In genomic region chr20:62069741-62070216, GRCh38 we compare ENCODE assay signal across 16 cellular contexts. TPM values are rescaled to one million over a fixed set of nuclear protein-coding genes. Genes with fewer than 3 reads are reported as not detected.
DNase-seq lines count a peak whose midpoint lies in the region; ATAC-seq, FAIRE-seq and TF ChIP-seq lines count a peak whose summit lies in the region.
"Had no signal": no experiment of that assay in that cellular context is flagged by ENCODE, and none has a peak within 500 bp of the region (broad histone marks: within the 10 kb centered on the region; RNA-seq: fewer than 3 reads in every experiment).

No MANE protein-coding gene starts in this region.

- H3K4me1 ChIP-seq in HepG2 (ENCODE audit: insufficient read depth, low read length) (peaks cover 31% of the 10 kb centered on the region), right lobe of liver (peaks cover 0 to 11% (median 0%) of the 10 kb centered on the region in 4 donors), mucosa of descending colon (ENCODE audit: low read depth) (peaks cover 34% of the 10 kb centered on the region), testis (peaks cover 15% of the 10 kb centered on the region)

- no TSS peak for BruUV-seq in HepG2 (replicated peaks; lab: Mats Ljungman, UMichigan)

- H3K27ac ChIP-seq in HepG2 (ENCODE audit: extremely low read length, insufficient read depth, low read length): no peak overlapping the region
- H3K27ac ChIP-seq in right lobe of liver: no peak overlapping the region
- no peak overlapping the region for H3K27ac ChIP-seq in brain microvascular endothelial cell
- no peak overlapping the region for H3K27ac ChIP-seq in testis

- TF ChIP-seq RAD21 in HepG2 (CRISPR knock-in tag; IDR thresholded peaks at IDR 0.05): no peak

- H2AFZ ChIP-seq in HepG2 (ENCODE audit: low read length): no peak overlapping the region

- no peak overlapping the region for H3K4me3 Mint-ChIP-seq in progenitor cell of endocrine pancreas (ENCODE audit: low read depth)
- H3K4me3 Mint-ChIP-seq: natural killer cell treated with Interleukin-12 subunit alpha and Interleukin-12 subunit beta and Interleukin-15 and Interleukin-18, amount 100 ng/mL, for 72 hours; stimulated activated naive CD8-positive, alpha-beta T cell treated with anti-CD3 and anti-CD28 coated beads, Interleukin-15, Interleukin-2, amounts not matched to agents 100 ng/mL and 50 ng/mL, for 24 hours; T-helper 17 cell had no signal

- no peak overlapping the region for H3K9ac ChIP-seq in HepG2 (ENCODE audit: insufficient read depth, low read depth, low read length)

- FAIRE-seq in HepG2 (lab: Jason Lieb, UNC): no peak
- FAIRE-seq in GM19239 (lab: Jason Lieb, UNC): no peak
- FAIRE-seq: endometrium had no signal

- in situ Hi-C loops in HepG2 (cut with HindIII; ENCODE audit: extremely low pct_ligation_motif_present, low pct_unique_long_range_greater_than_20kb): loop anchor here (5.0 kb wide), 1 partner anchor 53 kb away; the partner anchor contains the start of gene LSM14B
- in situ Hi-C loops in brain microvascular endothelial cell (cut with HindIII; ENCODE audit: low pct_ligation_motif_present, low sequenced_read_pairs): no loop called here

- peaks cover 17% of the 10 kb centered on the region for H3K9me3 ChIP-seq in HepG2 (ENCODE audit: low read length)
- no peaks in the 10 kb centered on the region for H3K9me3 ChIP-seq in right lobe of liver
- peaks cover 7% of the 10 kb centered on the region for H3K9me3 ChIP-seq in mucosa of descending colon
- H3K9me3 ChIP-seq in testis: no peaks in the 10 kb centered on the region

- peaks cover 15% of the 10 kb centered on the region for H3K4me1 Mint-ChIP-seq in progenitor cell of endocrine pancreas (ENCODE audit: low read depth)

- H4K20me1 ChIP-seq in HepG2 (ENCODE audit: insufficient read depth, low read length): no peaks in the 10 kb centered on the region

- no peak overlapping the region for H3K4me2 ChIP-seq in HepG2 (ENCODE audit: low read depth, low read length)

- no peaks in the 10 kb centered on the region; a peak in 1 of 5 replicates for H3K27me3 ChIP-seq in HepG2 (ENCODE audit: control insufficient read depth in 1 of 2, insufficient read depth in 2 of 2, low read length in 2 of 2)
- no peaks in the 10 kb centered on the region for H3K27me3 ChIP-seq in right lobe of liver
- H3K27me3 ChIP-seq in brain microvascular endothelial cell (replicated peaks): no peaks in the 10 kb centered on the region
- no peaks in the 10 kb centered on the region for H3K27me3 ChIP-seq in testis

- no peaks in the 10 kb centered on the region for H3K79me2 ChIP-seq in HepG2 (ENCODE audit: insufficient read depth, low read length)

- DNase-seq in HepG2 (ENCODE audit: low spot score) (no peak), right lobe of liver (no peak), brain microvascular endothelial cell (peak; percentile 31), mucosa of descending colon (peak in 2 of 3 donors; percentile 60 to 80), GM19239 (ENCODE audit: insufficient read length, low spot score) (no peak), progenitor cell of endocrine pancreas (ENCODE audit: low spot score, unreplicated experiment) (no peak), testis (no peak), SHP77 treated with DMSO at 0.1 percent for 48 hours (lab: John Stamatoyannopoulos, UW) (no peak)
- DNase-seq: 8988T; DMS 273 treated with DMSO at 0.1 percent for 48 hours; NCI-H1694; stimulated activated CD4-positive, alpha-beta T cell treated with anti-CD3 and anti-CD28 coated beads, Interleukin-2, amount 100 ng/mL, for 48 hours; T-helper 17 cell had no signal

- no peak for ATAC-seq in HepG2
- no peak for ATAC-seq in right lobe of liver
- ATAC-seq in mucosa of descending colon: peak; percentile 71
- ATAC-seq: natural killer cell treated with Interleukin-12 subunit alpha and Interleukin-12 subunit beta and Interleukin-15 and Interleukin-18, amount 100 ng/mL, for 72 hours; T-helper 17 cell had no signal

- no peak overlapping the region for H3K27ac Mint-ChIP-seq in progenitor cell of endocrine pancreas
- H3K27ac Mint-ChIP-seq: natural killer cell treated with Interleukin-12 subunit alpha and Interleukin-12 subunit beta and Interleukin-15 and Interleukin-18, amount 100 ng/mL, for 72 hours; stimulated activated naive CD8-positive, alpha-beta T cell treated with anti-CD3 and anti-CD28 coated beads, Interleukin-15, Interleukin-2, amounts not matched to agents 100 ng/mL and 50 ng/mL, for 24 hours; T-helper 17 cell had no signal

- H3K27me3 Mint-ChIP-seq in progenitor cell of endocrine pancreas: no peaks in the 10 kb centered on the region

- H3K36me3 ChIP-seq in HepG2 (replicated peaks in 1 of 2; ENCODE audit: control insufficient read depth in 1 of 2, insufficient read depth in 2 of 2, low read length in 2 of 2) (no peaks in the 10 kb centered on the region), right lobe of liver (no peaks in the 10 kb centered on the region), brain microvascular endothelial cell (replicated peaks) (no peaks in the 10 kb centered on the region), mucosa of descending colon (ENCODE audit: low read depth) (no peaks in the 10 kb centered on the region), testis (ENCODE audit: low read depth, missing control alignments) (no peaks in the 10 kb centered on the region)

- peaks cover 11% of the 10 kb centered on the region for H3K9me3 Mint-ChIP-seq in progenitor cell of endocrine pancreas (ENCODE audit: low read depth)

- 74% methylated on average over 11 of the region's 11 CpGs for WGBS in HepG2 (ENCODE audit: low lambda C conversion rate)
- 78% methylated on average over 6 of the region's 11 CpGs for WGBS in right lobe of liver (ENCODE audit: insufficient coverage, low coverage, low lambda C conversion rate, missing lambda C conversion rate)
- WGBS in testis, 2 donors: 79 to 83% methylated on average over 11 of the region's 11 CpGs

- TF ChIP-seq EP300 in HepG2 (IDR thresholded peaks at IDR 0.05; ENCODE audit: low read depth in 2 of 2, low read length in 2 of 2): no peak
- TF ChIP-seq EP300 in HepG2 (CRISPR knock-in tag; IDR thresholded peaks at IDR 0.05; ENCODE audit: borderline replicate concordance): no peak

- H3K36me3 Mint-ChIP-seq in progenitor cell of endocrine pancreas (ENCODE audit: insufficient read depth): no peaks in the 10 kb centered on the region

- no peak overlapping the region for H3K4me3 ChIP-seq in HepG2 (replicated peaks in 1 of 3; ENCODE audit: insufficient read depth in 1 of 3, low read depth in 2 of 3, low read length in 3 of 3)
- H3K4me3 ChIP-seq in right lobe of liver: no peak overlapping the region
- no peak overlapping the region for H3K4me3 ChIP-seq in brain microvascular endothelial cell (ENCODE audit: low read depth, low read length)
- no peak overlapping the region for H3K4me3 ChIP-seq in mucosa of descending colon
- no peak overlapping the region for H3K4me3 ChIP-seq in testis

- intact Hi-C loops in HepG2 (cut with micrococcal nuclease; ENCODE audit: unreplicated experiment): loop anchor here (5.0 kb wide), 1 partner anchor 68 kb away; no protein-coding TSS in a partner anchor
- intact Hi-C loops in right lobe of liver (cut with DNase I): loop anchor here in 1 of 2 donors (5.0 kb wide), 1 partner anchor 68 kb away; no protein-coding TSS in a partner anchor
- intact Hi-C loops in mucosa of descending colon (cut with DNase I, micrococcal nuclease): loop anchor here in 1 of 2 donors (5.0 kb wide), 1 partner anchor 53 kb away; the partner anchor contains the start of gene LSM14B
- intact Hi-C loops in testis (cut with DNase I; ENCODE audit: low total_unique reads): loop anchor here (5.0 kb wide), 2 partner anchors 53 to 73 kb away; partner anchors contain the start of genes LSM14B, PSMA7 and SS18L1

- POLR2A ChIA-PET in HepG2 (lab: Yijun Ruan, JAX): interaction anchor here (4.2 to 6.2 kb wide), 3 partner anchors 20 to 72 kb away, joined by 36 to 260 read pairs (median 43); partner anchors contain the start of genes LSM14B, PSMA7 and SS18L1

- TF ChIP-seq POLR2A in HepG2 (IDR thresholded peaks at IDR 0.05; ENCODE audit: insufficient read depth in 1 of 2, low read depth in 2 of 2, low read length in 2 of 2) (no peak), right lobe of liver (IDR thresholded peaks at IDR 0.05) (no peak), testis (IDR thresholded peaks at IDR 0.05) (no peak)

- CTCF ChIA-PET in HepG2 (lab: Yijun Ruan, JAX; ENCODE audit: low intra/inter-chr PET ratio, low total read pairs): no interaction called here

- no peak for TF ChIP-seq CTCF in HepG2 (CRISPR knock-in tag; IDR thresholded peaks at IDR 0.05)
- TF ChIP-seq CTCF in right lobe of liver (IDR thresholded peaks at IDR 0.05): no peak
- no peak for TF ChIP-seq CTCF in brain microvascular endothelial cell (IDR thresholded peaks at IDR 0.05; ENCODE audit: low read depth, low read length, missing control alignments)
- no peak for TF ChIP-seq CTCF in mucosa of descending colon (IDR thresholded peaks at IDR 0.05)
- TF ChIP-seq CTCF in progenitor cell of endocrine pancreas (IDR thresholded peaks at IDR 0.05; ENCODE audit: unreplicated experiment): no peak
- TF ChIP-seq CTCF in testis (IDR thresholded peaks at IDR 0.05): no peak

RNA-seq across cellular contexts. Expression of gene TAF4, which starts 4.1 kb away (rescaled TPM):
- total RNA-seq in HepG2 (2016; rRNA removed; fragmentation: Illumina TruSeq; extraction: Trizol): 12.0 and 12.2 TPM in 2 replicates
- total RNA-seq in HepG2 (2016; cell fraction: cytosol; rRNA removed; fragmentation: Illumina TruSeq; extraction: Trizol; ENCODE audit: low read depth): 13.2 and 13.9 TPM in 2 replicates
- 10.5 and 10.7 TPM in 2 replicates for total RNA-seq in HepG2 (2016; cell fraction: insoluble cytoplasmic fraction; rRNA removed; fragmentation: Illumina TruSeq; extraction: Trizol)
- 14.0 and 18.0 TPM in 2 replicates for total RNA-seq in HepG2 (2016; cell fraction: membrane; rRNA removed; fragmentation: Illumina TruSeq; extraction: Trizol)
- total RNA-seq in HepG2 (2016; cell fraction: nucleus; rRNA removed; fragmentation: Illumina TruSeq; extraction: Trizol): 14.1 and 16.1 TPM in 2 replicates
- polyA plus RNA-seq in HepG2 (2011; rRNA removed): 5.9 and 6.6 TPM in 2 replicates
- 5.5 and 6.6 TPM in 2 replicates for polyA plus RNA-seq in HepG2 (2011; cell fraction: cytosol; rRNA removed)
- 27.0 and 32.1 TPM in 2 replicates for polyA plus RNA-seq in HepG2 (2011; cell fraction: nucleus; rRNA removed)
- polyA plus RNA-seq in HepG2 (2012): 18.4 and 21.6 TPM in 2 replicates
- polyA plus RNA-seq in HepG2 (2016; cell fraction: cytosol; fragmentation: Illumina TruSeq; extraction: Trizol; ENCODE audit: low read depth): 2.0 and 2.2 TPM in 2 replicates
- 19.2 and 31.8 TPM in 2 replicates for polyA plus RNA-seq in HepG2 (2016; cell fraction: insoluble cytoplasmic fraction; fragmentation: Illumina TruSeq; extraction: Trizol; ENCODE audit: low read depth)
- polyA plus RNA-seq in HepG2 (2016; cell fraction: membrane; fragmentation: Illumina TruSeq; extraction: Trizol; ENCODE audit: low read depth): 8.0 and 10.2 TPM in 2 replicates
- 44.2 and 48.9 TPM in 2 replicates for polyA plus RNA-seq in HepG2 (2016; cell fraction: nucleus; fragmentation: Illumina TruSeq; extraction: Trizol; ENCODE audit: insufficient read depth, low read depth)
- polyA minus RNA-seq in HepG2 (2011; rRNA and poly(A)+ RNA removed; ENCODE audit: low replicate concordance): 9.9 and 36.8 TPM in 2 replicates
- 21.1 and 21.8 TPM in 2 replicates for polyA minus RNA-seq in HepG2 (2011; cell fraction: cytosol; rRNA and poly(A)+ RNA removed)
- 21.1 and 25.4 TPM in 2 replicates for polyA minus RNA-seq in HepG2 (2011; cell fraction: nucleus; rRNA and poly(A)+ RNA removed)
- 10 to 100 TPM in 4 of 6 experiments, 1 to 10 TPM in 2; 9.0 to 13.0 (median 11.3) TPM for total RNA-seq in right lobe of liver
- total RNA-seq in mucosa of descending colon: 10 to 100 TPM; 23.8 to 28.3 (median 27.5) TPM
- total RNA-seq in progenitor cell of endocrine pancreas: 34.7 and 35.9 TPM in 2 replicates
- total RNA-seq in testis: 100 to 1,000 TPM; 107 to 111 TPM
- 30.7 TPM for polyA plus RNA-seq in testis (ENCODE audit: insufficient read depth, low read depth, low replicate concordance)

RNA-seq across cellular contexts. Expression of gene LSM14B, which starts 52.5 kb away (rescaled TPM):
- total RNA-seq in HepG2 (2016; rRNA removed; fragmentation: Illumina TruSeq; extraction: Trizol): 77.7 and 79.2 TPM in 2 replicates
- total RNA-seq in HepG2 (2016; cell fraction: cytosol; rRNA removed; fragmentation: Illumina TruSeq; extraction: Trizol; ENCODE audit: low read depth): 24.5 and 25.5 TPM in 2 replicates
- total RNA-seq in HepG2 (2016; cell fraction: insoluble cytoplasmic fraction; rRNA removed; fragmentation: Illumina TruSeq; extraction: Trizol): 67.6 and 79.5 TPM in 2 replicates
- 64.7 and 64.9 TPM in 2 replicates for total RNA-seq in HepG2 (2016; cell fraction: membrane; rRNA removed; fragmentation: Illumina TruSeq; extraction: Trizol)
- 45.7 and 51.1 TPM in 2 replicates for total RNA-seq in HepG2 (2016; cell fraction: nucleus; rRNA removed; fragmentation: Illumina TruSeq; extraction: Trizol)
- polyA plus RNA-seq in HepG2 (2011; rRNA removed): 43.3 and 50.4 TPM in 2 replicates
- 24.6 and 38.4 TPM in 2 replicates for polyA plus RNA-seq in HepG2 (2011; cell fraction: cytosol; rRNA removed)
- 68.1 and 80.1 TPM in 2 replicates for polyA plus RNA-seq in HepG2 (2011; cell fraction: nucleus; rRNA removed)
- 35.5 and 43.9 TPM in 2 replicates for polyA plus RNA-seq in HepG2 (2012)
- 15.6 and 19.3 TPM in 2 replicates for polyA plus RNA-seq in HepG2 (2016; cell fraction: cytosol; fragmentation: Illumina TruSeq; extraction: Trizol; ENCODE audit: low read depth)
- 70.8 and 83.3 TPM in 2 replicates for polyA plus RNA-seq in HepG2 (2016; cell fraction: insoluble cytoplasmic fraction; fragmentation: Illumina TruSeq; extraction: Trizol; ENCODE audit: low read depth)
- polyA plus RNA-seq in HepG2 (2016; cell fraction: membrane; fragmentation: Illumina TruSeq; extraction: Trizol; ENCODE audit: low read depth): 38.0 and 40.1 TPM in 2 replicates
- 84.6 and 88.2 TPM in 2 replicates for polyA plus RNA-seq in HepG2 (2016; cell fraction: nucleus; fragmentation: Illumina TruSeq; extraction: Trizol; ENCODE audit: insufficient read depth, low read depth)
- 41.0 and 77.9 TPM in 2 replicates for polyA minus RNA-seq in HepG2 (2011; rRNA and poly(A)+ RNA removed; ENCODE audit: low replicate concordance)
- 22.8 and 27.3 TPM in 2 replicates for polyA minus RNA-seq in HepG2 (2011; cell fraction: cytosol; rRNA and poly(A)+ RNA removed)
- 35.0 and 37.7 TPM in 2 replicates for polyA minus RNA-seq in HepG2 (2011; cell fraction: nucleus; rRNA and poly(A)+ RNA removed)
- 10 to 100 TPM in 5 of 6 experiments, 1 to 10 TPM in 1; 9.5 to 19.8 (median 14.2) TPM for total RNA-seq in right lobe of liver
- 10 to 100 TPM; 33.5 to 49.1 (median 36.1) TPM for total RNA-seq in mucosa of descending colon
- 81.1 and 84.3 TPM in 2 replicates for total RNA-seq in progenitor cell of endocrine pancreas
- 100 to 1,000 TPM; 116 to 137 TPM for total RNA-seq in testis
- 91.0 TPM for polyA plus RNA-seq in testis (ENCODE audit: insufficient read depth, low read depth, low replicate concordance)

Comparison
In these comparisons a context has a peak if more than half of its experiments do, and no peak if none do; other contexts are left out.
1. DNase-seq: peak in brain microvascular endothelial cell (single experiment) and mucosa of descending colon (2 of 3); none in HepG2 (single experiment), right lobe of liver (0 of 3), GM19239 (single experiment), progenitor cell of endocrine pancreas (single experiment), testis (single experiment) and SHP77 treated with DMSO at 0.1 percent for 48 hours (single experiment).